Comparison of ENCODE assay signal across 1 cellular context in the genomic region with DNA sequence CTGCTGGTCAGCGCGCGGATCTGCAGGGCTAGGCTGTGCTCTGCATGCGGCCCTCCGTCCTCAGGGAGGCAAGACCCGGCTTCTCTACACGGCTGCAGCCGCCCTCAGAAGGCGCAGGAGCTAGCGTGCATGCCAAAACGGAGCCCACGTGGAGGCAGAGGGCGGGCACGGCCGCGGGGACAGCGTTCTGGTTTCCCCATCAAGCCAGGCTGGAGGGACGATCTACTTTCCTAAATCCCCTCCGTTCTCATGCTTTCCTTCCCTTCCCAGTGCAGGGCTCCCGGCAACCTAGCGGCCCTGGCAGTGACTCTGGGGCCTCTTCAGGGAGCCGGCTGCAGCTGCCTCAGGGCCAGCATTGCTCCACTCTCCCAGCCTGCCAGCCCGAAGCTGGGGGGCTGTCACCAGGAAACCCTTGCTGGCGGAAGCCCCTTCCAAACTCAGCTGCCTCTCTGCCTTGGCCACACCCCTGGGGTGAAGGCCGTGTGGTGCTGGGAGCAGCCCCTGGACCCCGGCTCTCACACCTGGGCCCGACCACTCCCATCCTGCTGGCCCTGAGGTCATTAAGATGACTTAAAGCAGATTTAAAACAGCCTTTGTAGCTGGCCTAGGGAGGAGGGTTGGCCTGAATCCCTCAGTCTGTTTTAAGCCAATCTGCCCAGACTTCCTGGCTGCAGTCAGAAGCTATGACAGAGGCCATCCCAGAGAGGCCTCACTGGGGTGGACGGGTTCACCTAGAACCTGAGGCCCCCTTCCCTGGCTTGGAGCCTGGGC.
TF ChIP-seq lines count a peak whose summit lies in the region.

No MANE protein-coding gene starts in this region.

TF ChIP-seq in HepG2, 621 proteins besides CTCF, POLR2A, EP300 and RAD21:
- TF ChIP-seq, protein P1, sequence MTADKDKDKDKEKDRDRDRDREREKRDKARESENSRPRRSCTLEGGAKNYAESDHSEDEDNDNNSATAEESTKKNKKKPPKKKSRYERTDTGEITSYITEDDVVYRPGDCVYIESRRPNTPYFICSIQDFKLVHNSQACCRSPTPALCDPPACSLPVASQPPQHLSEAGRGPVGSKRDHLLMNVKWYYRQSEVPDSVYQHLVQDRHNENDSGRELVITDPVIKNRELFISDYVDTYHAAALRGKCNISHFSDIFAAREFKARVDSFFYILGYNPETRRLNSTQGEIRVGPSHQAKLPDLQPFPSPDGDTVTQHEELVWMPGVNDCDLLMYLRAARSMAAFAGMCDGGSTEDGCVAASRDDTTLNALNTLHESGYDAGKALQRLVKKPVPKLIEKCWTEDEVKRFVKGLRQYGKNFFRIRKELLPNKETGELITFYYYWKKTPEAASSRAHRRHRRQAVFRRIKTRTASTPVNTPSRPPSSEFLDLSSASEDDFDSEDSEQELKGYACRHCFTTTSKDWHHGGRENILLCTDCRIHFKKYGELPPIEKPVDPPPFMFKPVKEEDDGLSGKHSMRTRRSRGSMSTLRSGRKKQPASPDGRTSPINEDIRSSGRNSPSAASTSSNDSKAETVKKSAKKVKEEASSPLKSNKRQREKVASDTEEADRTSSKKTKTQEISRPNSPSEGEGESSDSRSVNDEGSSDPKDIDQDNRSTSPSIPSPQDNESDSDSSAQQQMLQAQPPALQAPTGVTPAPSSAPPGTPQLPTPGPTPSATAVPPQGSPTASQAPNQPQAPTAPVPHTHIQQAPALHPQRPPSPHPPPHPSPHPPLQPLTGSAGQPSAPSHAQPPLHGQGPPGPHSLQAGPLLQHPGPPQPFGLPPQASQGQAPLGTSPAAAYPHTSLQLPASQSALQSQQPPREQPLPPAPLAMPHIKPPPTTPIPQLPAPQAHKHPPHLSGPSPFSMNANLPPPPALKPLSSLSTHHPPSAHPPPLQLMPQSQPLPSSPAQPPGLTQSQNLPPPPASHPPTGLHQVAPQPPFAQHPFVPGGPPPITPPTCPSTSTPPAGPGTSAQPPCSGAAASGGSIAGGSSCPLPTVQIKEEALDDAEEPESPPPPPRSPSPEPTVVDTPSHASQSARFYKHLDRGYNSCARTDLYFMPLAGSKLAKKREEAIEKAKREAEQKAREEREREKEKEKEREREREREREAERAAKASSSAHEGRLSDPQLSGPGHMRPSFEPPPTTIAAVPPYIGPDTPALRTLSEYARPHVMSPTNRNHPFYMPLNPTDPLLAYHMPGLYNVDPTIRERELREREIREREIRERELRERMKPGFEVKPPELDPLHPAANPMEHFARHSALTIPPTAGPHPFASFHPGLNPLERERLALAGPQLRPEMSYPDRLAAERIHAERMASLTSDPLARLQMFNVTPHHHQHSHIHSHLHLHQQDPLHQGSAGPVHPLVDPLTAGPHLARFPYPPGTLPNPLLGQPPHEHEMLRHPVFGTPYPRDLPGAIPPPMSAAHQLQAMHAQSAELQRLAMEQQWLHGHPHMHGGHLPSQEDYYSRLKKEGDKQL (CRISPR knock-in tag; IDR thresholded peaks at IDR 0.05; ENCODE audit: low read depth): no peak
- TF ChIP-seq AGO2 (optimal IDR thresholded peaks at IDR 0.05; ENCODE audit: low read depth, low read length): peak; percentile 69
- TF ChIP-seq, protein P2, sequence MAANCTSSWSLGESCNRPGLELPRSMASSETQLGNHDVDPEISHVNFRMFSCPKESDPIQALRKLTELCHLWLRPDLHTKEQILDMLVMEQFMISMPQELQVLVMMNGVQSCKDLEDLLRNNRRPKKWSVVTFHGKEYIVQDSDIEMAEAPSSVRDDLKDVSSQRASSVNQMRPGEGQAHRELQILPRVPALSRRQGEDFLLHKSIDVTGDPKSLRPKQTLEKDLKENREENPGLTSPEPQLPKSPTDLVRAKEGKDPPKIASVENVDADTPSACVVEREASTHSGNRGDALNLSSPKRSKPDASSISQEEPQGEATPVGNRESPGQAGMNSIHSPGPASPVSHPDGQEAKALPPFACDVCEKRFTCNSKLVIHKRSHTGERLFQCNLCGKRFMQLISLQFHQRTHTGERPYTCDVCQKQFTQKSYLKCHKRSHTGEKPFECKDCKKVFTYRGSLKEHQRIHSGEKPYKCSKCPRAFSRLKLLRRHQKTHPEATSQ (CRISPR knock-in tag; IDR thresholded peaks at IDR 0.05; ENCODE audit: borderline replicate concordance): no peak
